ENCODE assay signal across 8 cellular contexts in genomic region chr5:160439205-160439600, GRCh38. TPM values are rescaled to one million over a fixed set of nuclear protein-coding genes. Genes with fewer than 3 reads are reported as not detected.
DNase-seq lines count a peak whose midpoint lies in the region; ATAC-seq and TF ChIP-seq lines count a peak whose summit lies in the region.

No MANE protein-coding gene starts in this region.

- WGBS in lower leg skin, 2 donors = 1 to 2% methylated on average over 11 of the region's 11 CpGs

- H3K27me3 ChIP-seq in BLaER1 = no peaks in the 10 kb centered on the region

- H4K20me1 ChIP-seq in BLaER1 = no peaks in the 10 kb centered on the region

- peaks cover 69% of the 10 kb centered on the region for H3K4me1 ChIP-seq in BLaER1

- H3K4me3 ChIP-seq in BLaER1 = peak overlapping the region; percentile 54
- no peak overlapping the region for H3K4me3 ChIP-seq in lower leg skin (ENCODE audit: low read depth, poor library complexity, severe bottlenecking)

- peak; percentile 71 for ATAC-seq in HG03439 (IDR thresholded peaks at IDR 0.05; ENCODE audit: unreplicated experiment)

- peak in 1 of 3 donors; percentile 86 for TF ChIP-seq CTCF in lower leg skin (IDR thresholded peaks at IDR 0.05)

- intact Hi-C loops in lower leg skin (cut with DNase I; ENCODE audit: low total_unique reads) = no loop called here

- peak overlapping the region; percentile 83 for H3K4me2 ChIP-seq in BLaER1

- TF ChIP-seq POLR2A in lower leg skin (IDR thresholded peaks at IDR 0.05) = no peak

- H3K9ac ChIP-seq in BLaER1 = peak overlapping the region; percentile 59; the same call in 1 of the 2 replicates

- H3K36me3 ChIP-seq in BLaER1 = no peaks in the 10 kb centered on the region

- H3K9me3 ChIP-seq in BLaER1 = no peaks in the 10 kb centered on the region

- peak; percentile 50 for DNase-seq in GM19240 (ENCODE audit: insufficient read length, low spot score)
- DNase-seq in NCI-H526 (lab: John Stamatoyannopoulos, UW) = peak; percentile 50 to 84
- DNase-seq in activated CD4-positive, alpha-beta T cell treated with anti-CD3 and anti-CD28 coated beads, Interleukin-2, amount 50 U/mL, for 1 hour = peak; percentile 90
- peak; percentile 55 to 86 for DNase-seq in dermis microvascular lymphatic vessel endothelial cell (ENCODE audit: low read depth in 2 of 2)
- peak; percentile 84 to 98 for DNase-seq in lower leg skin (ENCODE audit: low spot score in 2 of 2)
- DNase-seq in stimulated activated CD4-positive, alpha-beta T cell treated with anti-CD3 and anti-CD28 coated beads, Interleukin-4, amount 100 ng/mL, for 48 hours (ENCODE audit: low read depth in 2 of 2) = peak; percentile 84 to 90

- H3K27ac ChIP-seq in BLaER1 = peak overlapping the region; percentile 28; the same call in 1 of the 2 replicates

RNA-seq across cellular contexts. Expression of gene PTTG1, which starts 17.5 kb away (rescaled TPM):
- total RNA-seq in dermis microvascular lymphatic vessel endothelial cell = 47.0 and 102 TPM in 2 replicates
- total RNA-seq in lower leg skin = 10 to 100 TPM; 31.5 to 46.3 (median 43.0) TPM

RNA-seq across cellular contexts. Expression of gene SLU7, which starts 20.3 kb away (rescaled TPM):
- 35.9 and 40.3 TPM in 2 replicates for total RNA-seq in dermis microvascular lymphatic vessel endothelial cell
- 100 to 1,000 TPM in 1 of 4 donors, 10 to 100 TPM in 3; 65.6 to 125 (median 87.5) TPM for total RNA-seq in lower leg skin

RNA-seq across cellular contexts. Expression of gene FAM200C, which starts 39.3 kb away (rescaled TPM):
- 2.9 and 3.1 TPM in 2 replicates for total RNA-seq in dermis microvascular lymphatic vessel endothelial cell
- 1 to 10 TPM; 1.3 to 3.2 (median 2.3) TPM for total RNA-seq in lower leg skin
